Comparison of ENCODE assay signal across 10 cellular contexts in genomic region chr12:111426341-111427185, GRCh38. TPM values are rescaled to one million over a fixed set of nuclear protein-coding genes. Genes with fewer than 3 reads are reported as not detected.
DNase-seq lines count a peak whose midpoint lies in the region; ATAC-seq and TF ChIP-seq lines count a peak whose summit lies in the region.
"Had no signal": no experiment of that assay in that cellular context is flagged by ENCODE, and none has a peak within 500 bp of the region (broad histone marks: within the 10 kb centered on the region; RNA-seq: fewer than 3 reads in every experiment).

No MANE protein-coding gene starts in this region.

- peak; percentile 45 for DNase-seq in stimulated activated CD4-positive, alpha-beta T cell treated with anti-CD3 and anti-CD28 coated beads, Interleukin-4, amount 100 ng/mL, for 24 hours
- DNase-seq in stimulated activated CD4-positive, alpha-beta T cell treated with anti-CD3 and anti-CD28 coated beads, Interleukin-1b, Interleukin-23, amount 100 ng/mL, for 48 hours: no peak
- peak; percentile 58 for DNase-seq in activated CD8-positive, alpha-beta T cell treated with anti-CD3 and anti-CD28 coated beads, Interleukin-2, amount 10 ng/mL, durations not matched to agents 7 days and 5 days
- DNase-seq in immature natural killer cell (peak in 1 of 3 donors; percentile 44), upper lobe of right lung (no peak), T-helper 9 cell (no peak), hippocampal formation (lab: John Stamatoyannopoulos, UW) (no peak)
- DNase-seq: NCI-H82 had no signal

- H3K36me3 Mint-ChIP-seq in activated CD8-positive, alpha-beta T cell treated with anti-CD3 and anti-CD28 coated beads, Interleukin-2, amount 10 ng/mL, durations not matched to agents 7 days and 5 days (ENCODE audit: low read depth): peaks cover 48% of the 10 kb centered on the region
- H3K36me3 Mint-ChIP-seq in immature natural killer cell: no peaks in the 10 kb centered on the region

- H3K27me3 ChIP-seq in upper lobe of right lung: no peaks in the 10 kb centered on the region
- H3K27me3 ChIP-seq: tibial nerve had no signal

- H3K4me3 ChIP-seq in upper lobe of right lung: no peak overlapping the region
- H3K4me3 ChIP-seq: tibial nerve had no signal

- peaks cover 7% of the 10 kb centered on the region for H3K36me3 ChIP-seq in upper lobe of right lung

- peak; percentile 11 for ATAC-seq in activated CD8-positive, alpha-beta T cell treated with anti-CD3 and anti-CD28 coated beads, Interleukin-2, amount 10 ng/mL, durations not matched to agents 7 days and 5 days
- no peak for ATAC-seq in upper lobe of right lung
- ATAC-seq in HG02885 (IDR thresholded peaks at IDR 0.05; ENCODE audit: poor library complexity, unreplicated experiment): no peak

- CTCF ChIA-PET in activated CD8-positive, alpha-beta T cell treated with anti-CD3 and anti-CD28 coated beads, Interleukin-2, amount 10 ng/mL, durations not matched to agents 7 days and 5 days (lab: Charles Lee): interaction anchor here (1.2 to 13.8 kb wide), 7 partner anchors 14 to 34 kb away, joined by 4 to 170 read pairs (median 8); no protein-coding TSS in a partner anchor

- peaks cover 80% of the 10 kb centered on the region for H3K4me1 Mint-ChIP-seq in activated CD8-positive, alpha-beta T cell treated with anti-CD3 and anti-CD28 coated beads, Interleukin-2, amount 10 ng/mL, durations not matched to agents 7 days and 5 days (ENCODE audit: low read depth)
- H3K4me1 Mint-ChIP-seq in immature natural killer cell: peaks cover 71 to 78% of the 10 kb centered on the region in 2 donors

- H3K9me3 Mint-ChIP-seq in activated CD8-positive, alpha-beta T cell treated with anti-CD3 and anti-CD28 coated beads, Interleukin-2, amount 10 ng/mL, durations not matched to agents 7 days and 5 days (ENCODE audit: insufficient read depth): no peaks in the 10 kb centered on the region
- H3K9me3 Mint-ChIP-seq in immature natural killer cell: no peaks in the 10 kb centered on the region

- peak overlapping the region; percentile 6 for H3K27ac ChIP-seq in upper lobe of right lung

- intact Hi-C loops in upper lobe of right lung (cut with DNase I): no loop called here

- H3K9me3 ChIP-seq in upper lobe of right lung: no peaks in the 10 kb centered on the region
- H3K9me3 ChIP-seq: tibial nerve had no signal

- POLR2A ChIA-PET in activated CD8-positive, alpha-beta T cell treated with anti-CD3 and anti-CD28 coated beads, Interleukin-2, amount 10 ng/mL, durations not matched to agents 7 days and 5 days (lab: Charles Lee): interaction anchor here (1.6 to 2.7 kb wide), 3 partner anchors 18 to 22 kb away, joined by 4 to 11 read pairs (median 7); partner anchors contain the start of gene SH2B3

- H3K27me3 Mint-ChIP-seq in activated CD8-positive, alpha-beta T cell treated with anti-CD3 and anti-CD28 coated beads, Interleukin-2, amount 10 ng/mL, durations not matched to agents 7 days and 5 days (ENCODE audit: low read depth): no peaks in the 10 kb centered on the region
- H3K27me3 Mint-ChIP-seq in immature natural killer cell (ENCODE audit: low read depth in 3 of 3): peaks cover 9 to 19% (median 19%) of the 10 kb centered on the region in 3 donors

- H3K4me1 ChIP-seq in upper lobe of right lung: peaks cover 59% of the 10 kb centered on the region

- peak overlapping the region; percentile 48 for H3K4me3 Mint-ChIP-seq in activated CD8-positive, alpha-beta T cell treated with anti-CD3 and anti-CD28 coated beads, Interleukin-2, amount 10 ng/mL, durations not matched to agents 7 days and 5 days
- H3K4me3 Mint-ChIP-seq in immature natural killer cell: peak overlapping the region; percentile 60 to 78 (median 76)

- H3K27ac Mint-ChIP-seq in activated CD8-positive, alpha-beta T cell treated with anti-CD3 and anti-CD28 coated beads, Interleukin-2, amount 10 ng/mL, durations not matched to agents 7 days and 5 days: peak overlapping the region; percentile 92
- peak overlapping the region; percentile 94 to 100 (median 98) for H3K27ac Mint-ChIP-seq in immature natural killer cell

- no peak for TF ChIP-seq CTCF in upper lobe of right lung (IDR thresholded peaks at IDR 0.05)

RNA-seq across cellular contexts. Expression of gene SH2B3, which starts 20.8 kb away (rescaled TPM):
- 10 to 100 TPM; 49.9 to 50.9 TPM for total RNA-seq in activated CD8-positive, alpha-beta T cell treated with anti-CD3 and anti-CD28 coated beads, Interleukin-2, amount 10 ng/mL, durations not matched to agents 7 days and 5 days
- 10 to 100 TPM in 1 of 3 donors, 1 to 10 TPM in 1, under 1 TPM in 1; 0.08 to 13.5 (median 5.3) TPM for polyA plus RNA-seq in immature natural killer cell
- total RNA-seq in upper lobe of right lung: 47.1 TPM

RNA-seq across cellular contexts. Expression of gene PHETA1, which starts 57.7 kb away (rescaled TPM):
- 1 to 10 TPM; 1.1 to 1.7 TPM for total RNA-seq in activated CD8-positive, alpha-beta T cell treated with anti-CD3 and anti-CD28 coated beads, Interleukin-2, amount 10 ng/mL, durations not matched to agents 7 days and 5 days
- 1 to 10 TPM; 2.0 to 5.5 (median 2.1) TPM for polyA plus RNA-seq in immature natural killer cell
- 25.3 TPM for total RNA-seq in upper lobe of right lung

Comparison
In these comparisons a context has a peak if more than half of its experiments do, and no peak if none do; other contexts are left out.
1. DNase-seq: peak in stimulated activated CD4-positive, alpha-beta T cell treated with anti-CD3 and anti-CD28 coated beads, Interleukin-4, amount 100 ng/mL, for 24 hours (single experiment) and activated CD8-positive, alpha-beta T cell treated with anti-CD3 and anti-CD28 coated beads, Interleukin-2, amount 10 ng/mL, durations not matched to agents 7 days and 5 days (single experiment); none in stimulated activated CD4-positive, alpha-beta T cell treated with anti-CD3 and anti-CD28 coated beads, Interleukin-1b, Interleukin-23, amount 100 ng/mL, for 48 hours (single experiment), upper lobe of right lung (single experiment), T-helper 9 cell (single experiment) and hippocampal formation (0 of 2).